Comparison of ENCODE assay signal across 8 cellular contexts in genomic region chr19:17305517-17306284, GRCh38. TPM values are rescaled to one million over a fixed set of nuclear protein-coding genes. Genes with fewer than 3 reads are reported as not detected.
DNase-seq lines count a peak whose midpoint lies in the region; ATAC-seq, FAIRE-seq and TF ChIP-seq lines count a peak whose summit lies in the region.

Gene MRPL34 (plus strand): TSS chr19:17305872. CDS start chr19:17305893, 21 bp downstream.

- H3K27ac ChIP-seq in coronary artery, result peak within 1 kb of the TSS; percentile 90 to 94

- no peaks in the 10 kb centered on the region for H3K27me3 Mint-ChIP-seq in activated CD4-positive, alpha-beta T cell treated with anti-CD3 and anti-CD28 coated beads, Interleukin-2, amount 10 ng/mL, durations not matched to agents 24 days and 14 days

- peak; percentile 55 for ATAC-seq in HG03460 (IDR thresholded peaks at IDR 0.05; ENCODE audit: unreplicated experiment)
- peak; percentile 72 for ATAC-seq in left colon

- TF ChIP-seq CTCF in BJ (IDR thresholded peaks at IDR 0.05; ENCODE audit: insufficient read depth, low read depth, low read length) (peak; percentile 92), coronary artery (IDR thresholded peaks at IDR 0.05) (peak; percentile 45)

- peaks cover 42% of the 10 kb centered on the region for H3K4me1 Mint-ChIP-seq in activated CD4-positive, alpha-beta T cell treated with anti-CD3 and anti-CD28 coated beads, Interleukin-2, amount 10 ng/mL, durations not matched to agents 24 days and 14 days

- H3K9me3 Mint-ChIP-seq in activated CD4-positive, alpha-beta T cell treated with anti-CD3 and anti-CD28 coated beads, Interleukin-2, amount 10 ng/mL, durations not matched to agents 24 days and 14 days, result no peaks in the 10 kb centered on the region

- peak; percentile 97 for FAIRE-seq in GM19239 (lab: Jason Lieb, UNC)

- intact Hi-C loops in activated CD4-positive, alpha-beta T cell treated with anti-CD3 and anti-CD28 coated beads, Interleukin-2, amount 10 ng/mL, durations not matched to agents 24 days and 14 days (cut with micrococcal nuclease), result loop anchor here (1.0 to 5.0 kb wide), 4 partner anchors 13 to 114 kb away; partner anchors contain the start of genes BABAM1 and OCEL1
- intact Hi-C loops in left colon (cut with DNase I, micrococcal nuclease), result no loop called here

- peak within 1 kb of the TSS; percentile 93 for H3K27ac Mint-ChIP-seq in activated CD4-positive, alpha-beta T cell treated with anti-CD3 and anti-CD28 coated beads, Interleukin-2, amount 10 ng/mL, durations not matched to agents 24 days and 14 days

- no peaks in the 10 kb centered on the region for H3K27me3 ChIP-seq in BJ (ENCODE audit: control insufficient read depth, insufficient read depth, low read length)

- H3K4me3 Mint-ChIP-seq in activated CD4-positive, alpha-beta T cell treated with anti-CD3 and anti-CD28 coated beads, Interleukin-2, amount 10 ng/mL, durations not matched to agents 24 days and 14 days, result peak within 1 kb of the TSS; percentile 91

- H3K36me3 Mint-ChIP-seq in activated CD4-positive, alpha-beta T cell treated with anti-CD3 and anti-CD28 coated beads, Interleukin-2, amount 10 ng/mL, durations not matched to agents 24 days and 14 days (ENCODE audit: low read depth), result peaks cover 17% of the 10 kb centered on the region

- H3K36me3 ChIP-seq in BJ (ENCODE audit: control insufficient read depth, insufficient read depth, low read length), result no peaks in the 10 kb centered on the region; the same call in 1 of the 2 replicates

- H3K4me3 ChIP-seq in BJ (ENCODE audit: low read depth, low read length) (peak within 1 kb of the TSS; percentile 79), coronary artery (peak within 1 kb of the TSS; percentile 81)

- DNase-seq in BJ (ENCODE audit: low read depth) (peak; percentile 94), GM19239 (ENCODE audit: insufficient read length, low spot score) (no peak), NCI-H526 (lab: John Stamatoyannopoulos, UW) (peak; percentile 96 to 97), coronary artery (ENCODE audit: low spot score) (peak; percentile 97), left colon (peak; percentile 99)
- peak; percentile 98 for DNase-seq in activated CD4-positive, alpha-beta T cell treated with anti-CD3 and anti-CD28 coated beads, Interleukin-2, amount 10 ng/mL, durations not matched to agents 24 days and 14 days
- DNase-seq in stimulated activated CD4-positive, alpha-beta T cell treated with anti-CD3 and anti-CD28 coated beads, Interleukin-2, amount 100 ng/mL, for 24 hours, result peak; percentile 93 to 96

- CTCF ChIA-PET in BJ (lab: Yijun Ruan, JAX), result interaction anchor here (0.6 to 5.0 kb wide), 11 partner anchors 11 to 112 kb away, joined by 3 to 52 read pairs (median 3); partner anchors contain the start of gene BABAM1

- POLR2A ChIA-PET in BJ (lab: Charles Lee), result interaction anchor here (0.6 to 0.7 kb wide), 3 partner anchors 39 to 1574 kb away, joined by 3 to 4 read pairs (median 3); no protein-coding TSS in a partner anchor

RNA-seq across cellular contexts. Expression of gene MRPL34, which starts in this region (rescaled TPM):
- polyA plus RNA-seq in BJ (2011; rRNA removed), result 19.9 and 26.3 TPM in 2 replicates
- 4.7 and 4.9 TPM in 2 replicates for polyA minus RNA-seq in BJ (2011; rRNA and poly(A)+ RNA removed)
- 101 and 103 TPM in 2 replicates for total RNA-seq in activated CD4-positive, alpha-beta T cell treated with anti-CD3 and anti-CD28 coated beads, Interleukin-2, amount 10 ng/mL, durations not matched to agents 24 days and 14 days
- 100 to 1,000 TPM; 142 to 165 TPM for total RNA-seq in left colon
